1 cellular context compared by ENCODE assay signal in the genomic region with DNA sequence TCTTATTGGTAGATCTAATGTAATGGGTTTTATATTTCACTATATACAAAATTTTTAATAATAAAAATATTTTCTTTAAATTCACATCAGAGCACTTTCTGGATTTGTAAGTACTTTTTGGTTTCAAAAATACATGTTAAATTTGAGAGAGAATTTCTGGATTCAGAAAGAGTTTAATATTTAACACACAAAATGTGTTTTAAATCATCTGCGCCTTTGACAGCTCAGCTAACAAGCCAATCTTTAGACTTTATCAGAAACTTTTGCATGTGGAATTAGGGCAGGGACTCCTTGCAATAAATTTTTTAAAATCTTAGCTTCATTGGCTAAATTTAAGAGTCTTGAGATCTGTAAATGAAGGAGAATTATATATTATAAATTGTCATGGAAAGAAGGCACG.
A peak's percentile ranks its signal among the peaks of the same experiment; 100 is the strongest.
TF ChIP-seq lines count a peak whose summit lies in the region.

No MANE protein-coding gene starts in this region.

TF ChIP-seq in K562, 482 proteins besides CTCF, POLR2A, EP300 and RAD21 (continued from another document):
- TF ChIP-seq HMGN3 (IDR thresholded peaks at IDR 0.05; ENCODE audit: borderline replicate concordance, extremely low read depth, insufficient read length, low read depth, low read length) (no peak), NCOA2 (IDR thresholded peaks at IDR 0.05; ENCODE audit: partially characterized antibody in 2 of 2) (no peak), WHSC1 (IDR thresholded peaks at IDR 0.05; ENCODE audit: low read length) (no peak), ETV6 (IDR thresholded peaks at IDR 0.05; ENCODE audit: borderline replicate concordance in 1 of 2, low read depth in 2 of 2, low read length in 1 of 2) (no peak), ETV6 (CRISPR knock-in tag; IDR thresholded peaks at IDR 0.05; ENCODE audit: borderline replicate concordance) (no peak), RFX5 (IDR thresholded peaks at IDR 0.05; ENCODE audit: low read depth, low read length) (no peak), TFAM (CRISPR knock-in tag; conservative IDR thresholded peaks at IDR 0.05) (no peak), ILF3 (IDR thresholded peaks at IDR 0.05; ENCODE audit: borderline replicate concordance) (no peak), ZNF445 (CRISPR knock-in tag; IDR thresholded peaks at IDR 0.05; ENCODE audit: low read depth) (no peak), SRF (CRISPR knock-in tag; IDR thresholded peaks at IDR 0.05) (no peak), ZNF57 (CRISPR knock-in tag; IDR thresholded peaks at IDR 0.05) (no peak), XRCC5 (IDR thresholded peaks at IDR 0.05; ENCODE audit: low read depth, low read length) (no peak), ZNF253 (CRISPR knock-in tag; conservative IDR thresholded peaks at IDR 0.05) (no peak), SMARCC2 (IDR thresholded peaks at IDR 0.05; ENCODE audit: low read depth) (no peak), ZSCAN32 (CRISPR knock-in tag; IDR thresholded peaks at IDR 0.05) (no peak)
- TF ChIP-seq, protein P1, sequence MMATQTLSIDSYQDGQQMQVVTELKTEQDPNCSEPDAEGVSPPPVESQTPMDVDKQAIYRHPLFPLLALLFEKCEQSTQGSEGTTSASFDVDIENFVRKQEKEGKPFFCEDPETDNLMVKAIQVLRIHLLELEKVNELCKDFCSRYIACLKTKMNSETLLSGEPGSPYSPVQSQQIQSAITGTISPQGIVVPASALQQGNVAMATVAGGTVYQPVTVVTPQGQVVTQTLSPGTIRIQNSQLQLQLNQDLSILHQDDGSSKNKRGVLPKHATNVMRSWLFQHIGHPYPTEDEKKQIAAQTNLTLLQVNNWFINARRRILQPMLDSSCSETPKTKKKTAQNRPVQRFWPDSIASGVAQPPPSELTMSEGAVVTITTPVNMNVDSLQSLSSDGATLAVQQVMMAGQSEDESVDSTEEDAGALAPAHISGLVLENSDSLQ (IDR thresholded peaks at IDR 0.05), result peak; percentile 77
- TF ChIP-seq, protein P2, sequence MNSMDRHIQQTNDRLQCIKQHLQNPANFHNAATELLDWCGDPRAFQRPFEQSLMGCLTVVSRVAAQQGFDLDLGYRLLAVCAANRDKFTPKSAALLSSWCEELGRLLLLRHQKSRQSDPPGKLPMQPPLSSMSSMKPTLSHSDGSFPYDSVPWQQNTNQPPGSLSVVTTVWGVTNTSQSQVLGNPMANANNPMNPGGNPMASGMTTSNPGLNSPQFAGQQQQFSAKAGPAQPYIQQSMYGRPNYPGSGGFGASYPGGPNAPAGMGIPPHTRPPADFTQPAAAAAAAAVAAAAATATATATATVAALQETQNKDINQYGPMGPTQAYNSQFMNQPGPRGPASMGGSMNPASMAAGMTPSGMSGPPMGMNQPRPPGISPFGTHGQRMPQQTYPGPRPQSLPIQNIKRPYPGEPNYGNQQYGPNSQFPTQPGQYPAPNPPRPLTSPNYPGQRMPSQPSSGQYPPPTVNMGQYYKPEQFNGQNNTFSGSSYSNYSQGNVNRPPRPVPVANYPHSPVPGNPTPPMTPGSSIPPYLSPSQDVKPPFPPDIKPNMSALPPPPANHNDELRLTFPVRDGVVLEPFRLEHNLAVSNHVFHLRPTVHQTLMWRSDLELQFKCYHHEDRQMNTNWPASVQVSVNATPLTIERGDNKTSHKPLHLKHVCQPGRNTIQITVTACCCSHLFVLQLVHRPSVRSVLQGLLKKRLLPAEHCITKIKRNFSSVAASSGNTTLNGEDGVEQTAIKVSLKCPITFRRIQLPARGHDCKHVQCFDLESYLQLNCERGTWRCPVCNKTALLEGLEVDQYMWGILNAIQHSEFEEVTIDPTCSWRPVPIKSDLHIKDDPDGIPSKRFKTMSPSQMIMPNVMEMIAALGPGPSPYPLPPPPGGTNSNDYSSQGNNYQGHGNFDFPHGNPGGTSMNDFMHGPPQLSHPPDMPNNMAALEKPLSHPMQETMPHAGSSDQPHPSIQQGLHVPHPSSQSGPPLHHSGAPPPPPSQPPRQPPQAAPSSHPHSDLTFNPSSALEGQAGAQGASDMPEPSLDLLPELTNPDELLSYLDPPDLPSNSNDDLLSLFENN (IDR thresholded peaks at IDR 0.05; ENCODE audit: low read depth in 2 of 2, low read length in 2 of 2), result no peak
- TF ChIP-seq, protein P3, sequence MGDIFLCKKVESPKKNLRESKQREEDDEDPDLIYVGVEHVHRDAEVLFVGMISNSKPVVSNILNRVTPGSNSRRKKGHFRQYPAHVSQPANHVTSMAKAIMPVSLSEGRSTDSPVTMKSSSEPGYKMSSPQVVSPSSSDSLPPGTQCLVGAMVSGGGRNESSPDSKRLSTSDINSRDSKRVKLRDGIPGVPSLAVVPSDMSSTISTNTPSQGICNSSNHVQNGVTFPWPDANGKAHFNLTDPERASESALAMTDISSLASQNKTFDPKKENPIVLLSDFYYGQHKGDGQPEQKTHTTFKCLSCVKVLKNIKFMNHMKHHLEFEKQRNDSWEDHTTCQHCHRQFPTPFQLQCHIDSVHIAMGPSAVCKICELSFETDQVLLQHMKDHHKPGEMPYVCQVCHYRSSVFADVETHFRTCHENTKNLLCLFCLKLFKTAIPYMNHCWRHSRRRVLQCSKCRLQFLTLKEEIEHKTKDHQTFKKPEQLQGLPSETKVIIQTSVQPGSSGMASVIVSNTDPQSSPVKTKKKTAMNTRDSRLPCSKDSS (IDR thresholded peaks at IDR 0.05; ENCODE audit: low read depth, partially characterized antibody), result no peak
- TF ChIP-seq, protein P4, sequence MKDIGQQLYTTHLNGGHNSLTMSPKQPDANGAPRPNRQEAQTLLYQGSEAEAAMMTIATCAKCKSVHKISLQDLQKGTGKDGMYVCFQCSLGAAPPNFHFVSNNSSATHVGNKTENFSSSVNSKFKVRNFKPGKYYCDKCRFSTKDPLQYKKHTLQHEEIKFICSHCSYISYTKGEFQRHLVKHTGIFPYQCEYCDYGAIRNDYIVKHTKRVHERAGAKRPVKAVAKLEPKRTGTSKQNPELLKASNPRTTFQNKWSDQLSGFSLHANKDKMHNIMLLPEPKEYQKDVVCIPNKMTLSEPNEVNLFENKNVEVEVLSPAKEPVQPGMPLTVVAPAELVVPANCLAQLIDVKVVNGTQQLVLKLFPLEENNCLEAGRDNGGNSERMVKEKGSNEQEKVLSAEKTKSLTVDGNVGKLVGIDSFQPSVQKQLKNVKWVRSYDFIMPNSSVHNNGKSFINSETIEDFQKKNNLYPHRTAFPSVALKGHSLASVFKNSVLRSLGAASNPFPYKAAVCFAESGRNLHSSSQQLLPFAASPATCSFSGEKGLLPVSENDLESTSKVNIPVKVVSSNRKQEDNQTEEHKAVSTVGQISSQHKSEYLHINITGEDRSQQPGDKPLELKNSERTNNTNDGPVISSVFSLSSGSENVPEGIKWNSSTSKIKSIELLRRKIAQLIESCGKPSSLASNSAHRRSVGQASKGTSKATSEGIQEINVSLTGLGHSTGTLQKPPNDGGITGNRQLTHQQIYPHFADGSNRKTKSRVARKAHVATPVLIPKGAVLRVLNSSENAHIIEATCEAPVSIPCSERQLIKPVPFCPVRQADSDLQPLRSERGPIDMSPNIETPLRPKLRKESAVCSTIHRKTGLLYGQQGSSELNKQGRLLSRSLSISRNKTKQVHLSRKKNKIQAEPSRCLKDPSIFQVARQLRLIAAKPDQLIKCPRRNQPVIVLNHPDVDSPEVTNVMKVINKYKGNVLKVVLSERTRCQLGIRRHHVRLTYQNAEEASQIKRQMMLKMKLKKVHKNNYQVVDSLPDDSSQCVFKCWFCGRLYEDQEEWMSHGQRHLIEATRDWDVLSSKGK (CRISPR knock-in tag; IDR thresholded peaks at IDR 0.05), result no peak
- TF ChIP-seq, protein P5, sequence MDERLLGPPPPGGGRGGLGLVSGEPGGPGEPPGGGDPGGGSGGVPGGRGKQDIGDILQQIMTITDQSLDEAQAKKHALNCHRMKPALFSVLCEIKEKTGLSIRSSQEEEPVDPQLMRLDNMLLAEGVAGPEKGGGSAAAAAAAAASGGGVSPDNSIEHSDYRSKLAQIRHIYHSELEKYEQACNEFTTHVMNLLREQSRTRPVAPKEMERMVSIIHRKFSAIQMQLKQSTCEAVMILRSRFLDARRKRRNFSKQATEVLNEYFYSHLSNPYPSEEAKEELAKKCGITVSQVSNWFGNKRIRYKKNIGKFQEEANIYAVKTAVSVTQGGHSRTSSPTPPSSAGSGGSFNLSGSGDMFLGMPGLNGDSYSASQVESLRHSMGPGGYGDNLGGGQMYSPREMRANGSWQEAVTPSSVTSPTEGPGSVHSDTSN (CRISPR knock-in tag; IDR thresholded peaks at IDR 0.05; ENCODE audit: low read depth), result no peak
- TF ChIP-seq, protein P5 (tag; conservative IDR thresholded peaks at IDR 0.05; ENCODE audit: low read depth), result peak; percentile 54; the same call in 1 of the 2 replicates
- TF ChIP-seq, protein P6, sequence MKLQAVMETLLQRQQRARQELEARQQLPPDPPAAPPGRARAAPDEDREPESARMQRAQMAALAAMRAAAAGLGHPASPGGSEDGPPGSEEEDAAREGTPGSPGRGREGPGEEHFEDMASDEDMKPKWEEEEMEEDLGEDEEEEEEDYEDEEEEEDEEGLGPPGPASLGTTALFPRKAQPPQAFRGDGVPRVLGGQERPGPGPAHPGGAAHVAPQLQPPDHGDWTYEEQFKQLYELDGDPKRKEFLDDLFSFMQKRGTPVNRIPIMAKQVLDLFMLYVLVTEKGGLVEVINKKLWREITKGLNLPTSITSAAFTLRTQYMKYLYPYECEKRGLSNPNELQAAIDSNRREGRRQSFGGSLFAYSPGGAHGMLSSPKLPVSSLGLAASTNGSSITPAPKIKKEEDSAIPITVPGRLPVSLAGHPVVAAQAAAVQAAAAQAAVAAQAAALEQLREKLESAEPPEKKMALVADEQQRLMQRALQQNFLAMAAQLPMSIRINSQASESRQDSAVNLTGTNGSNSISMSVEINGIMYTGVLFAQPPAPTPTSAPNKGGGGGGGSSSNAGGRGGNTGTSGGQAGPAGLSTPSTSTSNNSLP (IDR thresholded peaks at IDR 0.05; ENCODE audit: borderline replicate concordance, low read depth, low read length), result 0 out of 2 replicates have a peak, but pooled peaks have one; percentile 3
- TF ChIP-seq, protein P7, sequence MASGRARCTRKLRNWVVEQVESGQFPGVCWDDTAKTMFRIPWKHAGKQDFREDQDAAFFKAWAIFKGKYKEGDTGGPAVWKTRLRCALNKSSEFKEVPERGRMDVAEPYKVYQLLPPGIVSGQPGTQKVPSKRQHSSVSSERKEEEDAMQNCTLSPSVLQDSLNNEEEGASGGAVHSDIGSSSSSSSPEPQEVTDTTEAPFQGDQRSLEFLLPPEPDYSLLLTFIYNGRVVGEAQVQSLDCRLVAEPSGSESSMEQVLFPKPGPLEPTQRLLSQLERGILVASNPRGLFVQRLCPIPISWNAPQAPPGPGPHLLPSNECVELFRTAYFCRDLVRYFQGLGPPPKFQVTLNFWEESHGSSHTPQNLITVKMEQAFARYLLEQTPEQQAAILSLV (tag; IDR thresholded peaks at IDR 0.05), result no peak
TF ChIP-seq in K562: peak in this region for 6.
